ENCODE assay signal across 19 cellular contexts in genomic region chr15:88512606-88513005, GRCh38. TPM values are rescaled to one million over a fixed set of nuclear protein-coding genes. Genes with fewer than 3 reads are reported as not detected.
A peak's percentile ranks its signal among the peaks of the same experiment; 100 is the strongest.
DNase-seq lines count a peak whose midpoint lies in the region; ATAC-seq and TF ChIP-seq lines count a peak whose summit lies in the region.
"Had no signal": no experiment of that assay in that cellular context is flagged by ENCODE, and none has a peak within 500 bp of the region (broad histone marks: within the 10 kb centered on the region; RNA-seq: fewer than 3 reads in every experiment).

No MANE protein-coding gene starts in this region.

- H3K27me3 ChIP-seq in fibroblast of lung (ENCODE audit: control insufficient read depth, insufficient read depth, low read length), result no peaks in the 10 kb centered on the region
- H3K27me3 ChIP-seq in H9 (ENCODE audit: insufficient read depth, low read length), result no peaks in the 10 kb centered on the region
- H3K27me3 ChIP-seq: SJCRH30 had no signal

- H2AFZ ChIP-seq in fibroblast of lung (ENCODE audit: low read length) (no peak overlapping the region), H9 (ENCODE audit: low read length) (no peak overlapping the region)

- peaks cover 7 to 23% (median 23%) of the 10 kb centered on the region in 3 experiments; a peak in 5 of 7 replicates for H3K36me3 Mint-ChIP-seq in H9 (ENCODE audit: insufficient read depth in 1 of 3, low read depth in 3 of 3)

- no peaks in the 10 kb centered on the region for H3K23me2 ChIP-seq in H9 (ENCODE audit: insufficient read length, low read depth, low read length, poor library complexity, severe bottlenecking)

- no peak overlapping the region for H2AK5ac ChIP-seq in H9 (ENCODE audit: insufficient read length, low read length)

- H2BK12ac ChIP-seq in H9 (ENCODE audit: insufficient read length, low read depth, low read length), result no peak overlapping the region

- H3K9me3 Mint-ChIP-seq in H9, result no peaks in the 10 kb centered on the region

- H2BK5ac ChIP-seq in H9 (ENCODE audit: insufficient read length, low read length), result no peak overlapping the region

- H3K4me3 ChIP-seq in fibroblast of lung (replicated peaks in 1 of 4; ENCODE audit: control extremely low read depth in 1 of 4, insufficient read depth in 1 of 4, low read depth in 3 of 4, low read length in 4 of 4) (no peak overlapping the region), mesodermal cell (ENCODE audit: extremely low read depth, insufficient read depth, low read length, poor library complexity, severe bottlenecking) (no peak overlapping the region)
- H3K4me3 ChIP-seq: K562, SJCRH30 had no signal

- TF ChIP-seq CTCF in fibroblast of lung (conservative IDR thresholded peaks at IDR 0.05 in 1 of 2, IDR thresholded peaks at IDR 0.05 in 1 of 2; ENCODE audit: low read depth in 1 of 2, low read length in 2 of 2) (no peak), H9 (conservative IDR thresholded peaks at IDR 0.05) (no peak)

- no peaks in the 10 kb centered on the region for H3K79me2 ChIP-seq in fibroblast of lung (ENCODE audit: control insufficient read depth, insufficient read depth, low read length)
- no peaks in the 10 kb centered on the region for H3K79me2 ChIP-seq in H9 (ENCODE audit: insufficient read depth, low read length)

- H3K4me1 ChIP-seq in fibroblast of lung (ENCODE audit: control insufficient read depth, extremely low read depth, insufficient read depth, low read length), result peaks cover 6% of the 10 kb centered on the region
- peaks cover 5% of the 10 kb centered on the region for H3K4me1 ChIP-seq in mesodermal cell (ENCODE audit: control insufficient read depth, insufficient read depth, low read length, poor library complexity, severe bottlenecking)
- no peaks in the 10 kb centered on the region for H3K4me1 ChIP-seq in H9 (ENCODE audit: insufficient read depth, low read length)
- H3K4me1 ChIP-seq: SJCRH30 had no signal

- no peak overlapping the region for H3K14ac ChIP-seq in H9 (ENCODE audit: insufficient read depth, low read length)

- H3K9ac ChIP-seq in fibroblast of lung (ENCODE audit: insufficient read depth, low read length) (no peak overlapping the region), H9 (ENCODE audit: extremely low read depth, insufficient read length, low read length) (no peak overlapping the region)

- H2BK120ac ChIP-seq in H9 (ENCODE audit: low read depth, low read length, poor library complexity, severe bottlenecking), result no peak overlapping the region

- H3K4me2 ChIP-seq in fibroblast of lung (ENCODE audit: extremely low read depth, insufficient read depth, low read length), result peak overlapping the region; percentile 23
- no peak overlapping the region for H3K4me2 ChIP-seq in H9 (ENCODE audit: insufficient read depth, insufficient read length, low read length)

- H3K36me3 ChIP-seq in fibroblast of lung (ENCODE audit: control insufficient read depth, insufficient read depth, low read length) (no peaks in the 10 kb centered on the region), mesodermal cell (ENCODE audit: control insufficient read depth, insufficient read depth, low read length) (peaks cover 38% of the 10 kb centered on the region)

- H3T11ph ChIP-seq in H9 (ENCODE audit: low read length), result no peak overlapping the region

- H3K27ac ChIP-seq in fibroblast of lung (ENCODE audit: insufficient read depth, low read length) (no peak overlapping the region), mesodermal cell (ENCODE audit: low read depth, low read length, severe bottlenecking) (peak overlapping the region; percentile 70), H9 (ENCODE audit: insufficient read length, low read depth, low read length) (no peak overlapping the region)
- H3K27ac ChIP-seq: C4-2B, RWPE1, SJCRH30 had no signal

- H3K4ac ChIP-seq in H9 (ENCODE audit: low read depth, low read length), result no peak overlapping the region

- no peaks in the 10 kb centered on the region for H4K20me1 ChIP-seq in fibroblast of lung (ENCODE audit: control insufficient read depth, extremely low read depth, insufficient read depth, low read length)
- no peaks in the 10 kb centered on the region for H4K20me1 ChIP-seq in H9 (ENCODE audit: control insufficient read depth, insufficient read depth, insufficient read length)

- no peak overlapping the region for H2BK20ac ChIP-seq in H9 (ENCODE audit: low read depth, low read length, poor library complexity, severe bottlenecking)

- H4K5ac ChIP-seq in H9 (ENCODE audit: insufficient read length, low read depth, low read length), result no peak overlapping the region

- H2BK15ac ChIP-seq in H9 (ENCODE audit: low read depth, low read length), result no peak overlapping the region

- no peak overlapping the region for H3K23ac ChIP-seq in H9 (ENCODE audit: insufficient read length, low read depth, low read length)

- no peak overlapping the region for H3K4me3 Mint-ChIP-seq in H9

- H3K9me3 ChIP-seq in fibroblast of lung (ENCODE audit: control insufficient read depth, insufficient read depth, low read depth, low read length) (no peaks in the 10 kb centered on the region), mesodermal cell (ENCODE audit: control insufficient read depth, low read length) (no peaks in the 10 kb centered on the region), H9 (ENCODE audit: control insufficient read depth, low read depth, low read length) (no peaks in the 10 kb centered on the region)
- H3K9me3 ChIP-seq: SJCRH30 had no signal

- H3K27ac Mint-ChIP-seq in H9, result no peak overlapping the region

- 94 to 100% methylated on average over 3 of the region's 5 CpGs for WGBS in mesodermal cell (ENCODE audit: insufficient coverage in 2 of 2), 2 experiments
- WGBS in H9 (ENCODE audit: extremely low coverage, insufficient read length, low lambda C conversion rate), result no CpG with 5 or more reads among the region's 5 CpGs

- no peaks in the 10 kb centered on the region for H3K79me1 ChIP-seq in H9 (ENCODE audit: insufficient read depth, low read depth, low read length, poor library complexity, severe bottlenecking)

- H3K18ac ChIP-seq in H9 (ENCODE audit: insufficient read length, low read depth, low read length), result no peak overlapping the region

- no peak overlapping the region for H4K91ac ChIP-seq in H9 (ENCODE audit: insufficient read length, low read depth, low read length)

- no peaks in the 10 kb centered on the region for H3K27me3 Mint-ChIP-seq in H9 (ENCODE audit: low read depth)

- no peak for ATAC-seq in HG03342 (IDR thresholded peaks at IDR 0.05; ENCODE audit: unreplicated experiment)
- ATAC-seq: HCT116, K562 had no signal

- H3K4me1 Mint-ChIP-seq in H9, result no peaks in the 10 kb centered on the region

- H4K8ac ChIP-seq in H9 (replicated peaks; ENCODE audit: insufficient read length, low read depth, low read length), result no peak overlapping the region

- DNase-seq in EH (ENCODE audit: low read depth) (peak; percentile 80), M059J (ENCODE audit: low read depth) (peak; percentile 14), fibroblast of lung (ENCODE audit: low read depth in 2 of 2) (peak; percentile 5 to 51), H9 (no peak), NCI-H524 treated with DMSO at 0.1 percent for 48 hours (lab: John Stamatoyannopoulos, UW) (no peak), NCI-H2196 treated with DMSO at 0.1 percent for 48 hours (lab: John Stamatoyannopoulos, UW; ENCODE audit: unreplicated experiment) (no peak)
- DNase-seq: AML-193, DMS79 treated with DMSO at 0.1 percent for 48 hours, GDM1, NCI-H1105 treated with DMSO at 0.1 percent for 48 hours, NCI-H2081 treated with DMSO at 0.1 percent for 48 hours, NCI-H510A treated with DMSO at 0.1 percent for 48 hours, SJCRH30 had no signal

- H3K56ac ChIP-seq in H9 (ENCODE audit: insufficient read length, low read depth, low read length), result no peak overlapping the region

RNA-seq across cellular contexts. Expression of gene DET1, which starts 33.9 kb away (rescaled TPM):
- 2.4 and 6.7 TPM in 2 replicates for total RNA-seq in M059J (2014; rRNA removed; shearing (Covaris generic))
- total RNA-seq in fibroblast of lung, result 5.9 and 6.4 TPM in 2 replicates
- 7.4 and 8.9 TPM in 2 replicates for polyA plus RNA-seq in fibroblast of lung
- 5.6 and 6.5 TPM in 2 replicates for polyA plus RNA-seq in fibroblast of lung (2012)
- polyA minus RNA-seq in fibroblast of lung (ENCODE audit: low replicate concordance), result 11.6 and 12.1 TPM in 2 replicates
- polyA plus RNA-seq in mesodermal cell (2013, experiment 1 of 2), result 8.4 TPM
- 7.7 TPM for polyA plus RNA-seq in mesodermal cell (2013, experiment 2 of 2)
- 6.3 and 6.6 TPM in 2 replicates for total RNA-seq in H9 (2021)

RNA-seq across cellular contexts. Expression of gene MRPS11, which starts 45.1 kb away (rescaled TPM):
- 49.3 and 69.0 TPM in 2 replicates for total RNA-seq in M059J (2014; rRNA removed; shearing (Covaris generic))
- total RNA-seq in fibroblast of lung, result 23.6 and 27.1 TPM in 2 replicates
- polyA plus RNA-seq in fibroblast of lung, result 46.4 and 84.5 TPM in 2 replicates
- polyA plus RNA-seq in fibroblast of lung (2012), result 54.0 and 81.8 TPM in 2 replicates
- polyA minus RNA-seq in fibroblast of lung (ENCODE audit: low replicate concordance), result 29.3 and 34.1 TPM in 2 replicates
- polyA plus RNA-seq in mesodermal cell (2013, experiment 1 of 2), result 53.3 TPM
- 47.2 TPM for polyA plus RNA-seq in mesodermal cell (2013, experiment 2 of 2)
- total RNA-seq in H9 (2021), result 51.0 and 54.5 TPM in 2 replicates

RNA-seq across cellular contexts. Expression of gene MRPL46, which starts 45.4 kb away (rescaled TPM):
- total RNA-seq in M059J (2014; rRNA removed; shearing (Covaris generic)), result 19.8 and 29.2 TPM in 2 replicates
- total RNA-seq in fibroblast of lung (13.4 and 13.7 TPM in 2 replicates), H9 (2021) (27.4 and 29.3 TPM in 2 replicates)
- polyA plus RNA-seq in fibroblast of lung, result 21.4 and 27.0 TPM in 2 replicates
- polyA plus RNA-seq in fibroblast of lung (2012), result 19.4 and 28.9 TPM in 2 replicates
- polyA minus RNA-seq in fibroblast of lung (ENCODE audit: low replicate concordance), result 6.0 and 9.4 TPM in 2 replicates
- polyA plus RNA-seq in mesodermal cell (2013, experiment 1 of 2), result 30.9 TPM
- 29.1 TPM for polyA plus RNA-seq in mesodermal cell (2013, experiment 2 of 2)

Comparison
In these comparisons a context has a peak if more than half of its experiments do, and no peak if none do; other contexts are left out.
1. DNase-seq: peak in EH (single experiment), M059J (single experiment) and fibroblast of lung (2 of 2); none in H9 (single experiment), NCI-H524 treated with DMSO at 0.1 percent for 48 hours (single experiment) and NCI-H2196 treated with DMSO at 0.1 percent for 48 hours (single experiment).